9 cellular contexts compared by ENCODE assay signal in the genomic region with DNA sequence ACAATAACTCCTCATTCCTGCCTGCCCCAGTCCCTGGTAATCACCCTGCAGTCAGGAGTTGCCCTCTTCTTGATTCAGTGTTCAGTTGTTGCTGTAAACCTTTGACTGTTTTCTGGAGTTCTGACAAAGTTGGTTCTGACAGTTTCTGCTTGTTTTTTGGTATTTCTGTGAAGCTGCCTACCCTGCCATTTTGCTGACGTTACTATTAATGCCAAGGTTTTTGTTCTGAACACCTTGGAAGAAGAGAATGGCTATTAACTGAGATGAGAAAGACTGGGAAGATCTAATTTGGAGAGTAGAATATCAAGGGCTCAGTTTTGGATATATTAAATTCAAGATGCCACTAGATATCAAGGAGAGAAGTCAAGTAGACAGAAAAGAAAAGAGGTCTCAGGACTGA.
"Had no signal": no experiment of that assay in that cellular context is flagged by ENCODE, and none has a peak within 500 bp of the region (broad histone marks: within the 10 kb centered on the region; RNA-seq: fewer than 3 reads in every experiment).

No MANE protein-coding gene starts in this region.

- H3K4me1 ChIP-seq: HAP-1 had no signal

- H3K27ac Mint-ChIP-seq: HFFc6 had no signal

- H3K36me3 ChIP-seq: HAP-1 had no signal

- H3K4me3 ChIP-seq: GM23248, HAP-1 had no signal

- H3K9me3 ChIP-seq: HAP-1 had no signal

- DNase-seq: GM23248, GOT3, H7, HFFc6, IMR-90, KBM-7 had no signal

- H3K9ac ChIP-seq: GM23248 had no signal

- H3K27ac ChIP-seq: GM23248, HL-60 had no signal

- H3K4me3 Mint-ChIP-seq: HFFc6 had no signal

- ATAC-seq: HCT116 had no signal

- H2AFZ ChIP-seq: GM23248 had no signal
